8 cellular contexts compared by ENCODE assay signal in the genomic region with DNA sequence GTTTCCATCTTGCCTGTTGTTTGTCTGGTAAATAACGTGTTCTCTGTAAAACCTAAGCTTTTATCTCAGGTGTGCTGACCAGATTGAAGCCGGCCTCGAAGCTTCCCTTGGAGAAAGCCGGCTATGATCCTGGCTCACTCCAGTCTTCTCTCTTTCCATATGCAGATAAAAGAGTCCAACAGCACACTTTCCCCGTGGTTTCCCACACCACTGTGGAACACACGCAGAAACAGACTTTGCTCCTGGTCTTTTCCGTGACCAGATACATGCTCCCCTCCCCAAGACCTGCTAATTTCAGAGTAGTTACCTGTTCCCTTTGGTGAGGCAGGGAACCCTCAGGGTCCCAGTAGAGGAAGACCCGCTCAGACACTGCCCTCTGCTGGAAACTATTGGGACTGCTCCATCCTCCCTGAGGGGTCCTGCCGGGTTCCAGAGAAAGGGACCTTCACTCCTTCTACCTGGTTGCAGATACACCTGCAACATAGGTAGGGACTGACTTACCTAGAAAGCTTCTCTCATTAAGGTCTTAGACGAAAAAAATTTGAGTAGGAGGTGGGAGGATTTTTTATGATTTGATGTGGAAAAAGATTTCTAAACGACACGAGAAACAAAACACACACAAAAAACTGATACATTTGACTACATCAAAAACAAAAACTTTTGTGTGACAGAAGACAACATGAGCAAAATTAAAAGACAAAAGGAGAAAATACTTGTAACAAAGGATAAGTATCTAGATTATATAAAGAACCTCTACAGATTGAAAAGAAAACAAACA.
DNase-seq lines count a peak whose midpoint lies in the region; ATAC-seq and TF ChIP-seq lines count a peak whose summit lies in the region.

No MANE protein-coding gene starts in this region.

- no peak overlapping the region for H3K27ac Mint-ChIP-seq in activated CD4-positive, alpha-beta T cell treated with anti-CD3 and anti-CD28 coated beads, Interleukin-2, amount 10 ng/mL, durations not matched to agents 24 days and 14 days
- H3K27ac Mint-ChIP-seq in stimulated activated naive B cell treated with anti-CD40 and anti-IgM and Interleukin-4, amounts not matched to agents 10 μg/mL and 1 μg/mL and 100 μg/mL, for 72 hours = no peak overlapping the region

- H3K36me3 Mint-ChIP-seq in activated CD4-positive, alpha-beta T cell treated with anti-CD3 and anti-CD28 coated beads, Interleukin-2, amount 10 ng/mL, durations not matched to agents 24 days and 14 days (ENCODE audit: low read depth) = no peaks in the 10 kb centered on the region
- no peaks in the 10 kb centered on the region for H3K36me3 Mint-ChIP-seq in stimulated activated naive B cell treated with anti-CD40 and anti-IgM and Interleukin-4, amounts not matched to agents 10 μg/mL and 1 μg/mL and 100 μg/mL, for 72 hours

- H3K27ac ChIP-seq in dorsolateral prefrontal cortex = peak overlapping the region in 1 of 59 donors; percentile 17

- H3K4me3 ChIP-seq in dorsolateral prefrontal cortex (peak overlapping the region in 14 of 59 donors; percentile 1 to 40 (median 17)), mucosa of descending colon (no peak overlapping the region)

- no peaks in the 10 kb centered on the region for H3K9me3 Mint-ChIP-seq in activated CD4-positive, alpha-beta T cell treated with anti-CD3 and anti-CD28 coated beads, Interleukin-2, amount 10 ng/mL, durations not matched to agents 24 days and 14 days
- H3K9me3 Mint-ChIP-seq in stimulated activated naive B cell treated with anti-CD40 and anti-IgM and Interleukin-4, amounts not matched to agents 10 μg/mL and 1 μg/mL and 100 μg/mL, for 72 hours = no peaks in the 10 kb centered on the region

- no peaks in the 10 kb centered on the region for H3K27me3 ChIP-seq in dorsolateral prefrontal cortex

- peaks cover 10% of the 10 kb centered on the region for H3K27me3 Mint-ChIP-seq in activated CD4-positive, alpha-beta T cell treated with anti-CD3 and anti-CD28 coated beads, Interleukin-2, amount 10 ng/mL, durations not matched to agents 24 days and 14 days
- H3K27me3 Mint-ChIP-seq in stimulated activated naive B cell treated with anti-CD40 and anti-IgM and Interleukin-4, amounts not matched to agents 10 μg/mL and 1 μg/mL and 100 μg/mL, for 72 hours = peaks cover 13% of the 10 kb centered on the region in 2 donors

- H3K9me3 ChIP-seq in mucosa of descending colon = no peaks in the 10 kb centered on the region

- no peak overlapping the region for H3K4me3 Mint-ChIP-seq in activated CD4-positive, alpha-beta T cell treated with anti-CD3 and anti-CD28 coated beads, Interleukin-2, amount 10 ng/mL, durations not matched to agents 24 days and 14 days
- H3K4me3 Mint-ChIP-seq in stimulated activated naive B cell treated with anti-CD40 and anti-IgM and Interleukin-4, amounts not matched to agents 10 μg/mL and 1 μg/mL and 100 μg/mL, for 72 hours = no peak overlapping the region

- DNase-seq in activated gamma-delta T cell treated with Interleukin-2 at 50 U/mL for 16 hours = peak; percentile 73
- no peak for DNase-seq in activated gamma-delta T cell (lab: John Stamatoyannopoulos, UW)
- DNase-seq in NCI-H1092 (lab: John Stamatoyannopoulos, UW) = peak; percentile 74
- peak; percentile 92 for DNase-seq in activated CD4-positive, alpha-beta T cell treated with anti-CD3 and anti-CD28 coated beads, Interleukin-2, amount 10 ng/mL, durations not matched to agents 24 days and 14 days
- peak in 4 of 10 donors; percentile 17 to 66 (median 50) for DNase-seq in dorsolateral prefrontal cortex
- peak in 2 of 3 donors; percentile 53 to 76 for DNase-seq in mucosa of descending colon
- DNase-seq in stimulated activated naive B cell treated with anti-CD40 and anti-IgM and Interleukin-4, amounts not matched to agents 10 μg/mL and 1 μg/mL and 100 μg/mL, for 72 hours = peak; percentile 22
- DNase-seq in DMS114 treated with DMSO at 0.1 percent for 48 hours (lab: John Stamatoyannopoulos, UW; ENCODE audit: unreplicated experiment) = no peak

- intact Hi-C loops in activated CD4-positive, alpha-beta T cell treated with anti-CD3 and anti-CD28 coated beads, Interleukin-2, amount 10 ng/mL, durations not matched to agents 24 days and 14 days (cut with micrococcal nuclease) = loop anchor here (1.0 to 5.0 kb wide), 3 partner anchors 108 to 906 kb away; no protein-coding TSS in a partner anchor
- intact Hi-C loops in dorsolateral prefrontal cortex (cut with DNase I) (loop anchor here in 1 of 2 donors (10.0 kb wide), 2 partner anchors 656 to 906 kb away; partner anchors contain the start of gene FUT8), mucosa of descending colon (cut with DNase I, micrococcal nuclease) (loop anchor here in 1 of 2 donors (5.0 to 10.0 kb wide), 2 partner anchors 108 to 906 kb away; no protein-coding TSS in a partner anchor)

- no peaks in the 10 kb centered on the region for H3K4me1 ChIP-seq in mucosa of descending colon (ENCODE audit: low read depth)

- peaks cover 5% of the 10 kb centered on the region for H3K4me1 Mint-ChIP-seq in activated CD4-positive, alpha-beta T cell treated with anti-CD3 and anti-CD28 coated beads, Interleukin-2, amount 10 ng/mL, durations not matched to agents 24 days and 14 days
- H3K4me1 Mint-ChIP-seq in stimulated activated naive B cell treated with anti-CD40 and anti-IgM and Interleukin-4, amounts not matched to agents 10 μg/mL and 1 μg/mL and 100 μg/mL, for 72 hours = peaks cover 0 to 5% of the 10 kb centered on the region in 2 donors

- peak; percentile 72 for ATAC-seq in mucosa of descending colon
- ATAC-seq in stimulated activated naive B cell treated with anti-CD40 and anti-IgM and Interleukin-4, amounts not matched to agents 10 μg/mL and 1 μg/mL and 100 μg/mL, for 72 hours (replicated peaks) = peak; percentile 65 to 68

- TF ChIP-seq CTCF in dorsolateral prefrontal cortex (IDR thresholded peaks at IDR 0.05 in 54 of 56, conservative IDR thresholded peaks at IDR 0.05 in 2 of 56; ENCODE audit: low read depth in 1 of 56, partially characterized antibody in 56 of 56) (peak in 55 of 56 donors; percentile 46 to 85 (median 75)), mucosa of descending colon (IDR thresholded peaks at IDR 0.05) (peak; percentile 66)

- no peaks in the 10 kb centered on the region for H3K36me3 ChIP-seq in mucosa of descending colon (ENCODE audit: low read depth)

Comparison
In these comparisons a context has a peak if more than half of its experiments do, and no peak if none do; other contexts are left out.
1. DNase-seq: peak in activated gamma-delta T cell treated with Interleukin-2 at 50 U/mL for 16 hours (single experiment), NCI-H1092 (single experiment), activated CD4-positive, alpha-beta T cell treated with anti-CD3 and anti-CD28 coated beads, Interleukin-2, amount 10 ng/mL, durations not matched to agents 24 days and 14 days (single experiment), mucosa of descending colon (2 of 3) and stimulated activated naive B cell treated with anti-CD40 and anti-IgM and Interleukin-4, amounts not matched to agents 10 μg/mL and 1 μg/mL and 100 μg/mL, for 72 hours (single experiment); none in activated gamma-delta T cell (single experiment) and DMS114 treated with DMSO at 0.1 percent for 48 hours (single experiment).